17 cellular contexts compared by ENCODE assay signal in genomic region chr1:26938659-26939025, GRCh38. TPM values are rescaled to one million over a fixed set of nuclear protein-coding genes. Genes with fewer than 3 reads are reported as not detected.
"Had no signal": no experiment of that assay in that cellular context is flagged by ENCODE, and none has a peak within 500 bp of the region (broad histone marks: within the 10 kb centered on the region; RNA-seq: fewer than 3 reads in every experiment).

No MANE protein-coding gene starts in this region.

- H3K9me3 ChIP-seq: gastroesophageal sphincter, transverse colon had no signal

- H3K36me3 Mint-ChIP-seq: natural killer cell had no signal

- H3K4me3 Mint-ChIP-seq: activated naive CD4-positive, alpha-beta T cell treated with anti-CD3 and anti-CD28 coated beads, Interleukin-2, amount 50 U/mL, for 24 hours; central memory CD8-positive, alpha-beta T cell; natural killer cell had no signal

- H3K9me3 Mint-ChIP-seq: activated naive CD4-positive, alpha-beta T cell treated with anti-CD3 and anti-CD28 coated beads, Interleukin-2, amount 50 U/mL, for 24 hours; central memory CD8-positive, alpha-beta T cell; natural killer cell had no signal

- DNase-seq: activated CD4-positive, CD25-positive, alpha-beta regulatory T cell treated with anti-CD3 and anti-CD28 coated beads, Interleukin-2, amount 50 U/mL, for 72 hours; dermis blood vessel endothelial cell; erythroblast; islet precursor cell; mesendoderm; natural killer cell; stimulated activated CD4-positive, alpha-beta T cell treated with anti-CD3 and anti-CD28 coated beads, Interleukin-15, amount 100 ng/mL, for 24 hours; stimulated activated CD4-positive, alpha-beta T cell treated with anti-CD3 and anti-CD28 coated beads, Interleukin-4, amount 100 ng/mL, for 4 hours; stimulated activated CD8-positive, alpha-beta memory T cell treated with anti-CD3 and anti-CD28 coated beads, Interleukin-4, amount 100 ng/mL, for 48 hours; stimulated activated naive CD8-positive, alpha-beta T cell treated with anti-CD3 and anti-CD28 coated beads, Interleukin-15, Interleukin-2, amounts not matched to agents 100 U/mL and 50 U/mL, for 24 hours; transverse colon had no signal

- H3K27ac Mint-ChIP-seq: activated naive CD4-positive, alpha-beta T cell treated with anti-CD3 and anti-CD28 coated beads, Interleukin-2, amount 50 U/mL, for 24 hours; natural killer cell had no signal

- H3K27me3 Mint-ChIP-seq: activated naive CD4-positive, alpha-beta T cell treated with anti-CD3 and anti-CD28 coated beads, Interleukin-2, amount 50 U/mL, for 24 hours; central memory CD8-positive, alpha-beta T cell had no signal

- H3K4me3 ChIP-seq: gastroesophageal sphincter, SK-N-MC, transverse colon had no signal

- H3K27ac ChIP-seq: gastroesophageal sphincter, SK-N-MC, transverse colon had no signal

- ATAC-seq: gastroesophageal sphincter, natural killer cell had no signal

- H3K27me3 ChIP-seq: gastroesophageal sphincter, transverse colon had no signal

- H3K4me1 ChIP-seq: gastroesophageal sphincter, transverse colon had no signal

- H3K4me1 Mint-ChIP-seq: activated naive CD4-positive, alpha-beta T cell treated with anti-CD3 and anti-CD28 coated beads, Interleukin-2, amount 50 U/mL, for 24 hours had no signal

RNA-seq across cellular contexts. Expression of gene KDF1, which starts 21.6 kb away (rescaled TPM):
- total RNA-seq: dermis blood vessel endothelial cell, skeletal muscle tissue had no signal

RNA-seq across cellular contexts. Expression of gene NR0B2, which starts 24.9 kb away (rescaled TPM):
- total RNA-seq: dermis blood vessel endothelial cell, gastroesophageal sphincter, natural killer cell, renal cortical epithelial cell, skeletal muscle tissue had no signal
